ENCODE assay signal across 22 cellular contexts in genomic region chr4:30950737-30951136, GRCh38.
DNase-seq lines count a peak whose midpoint lies in the region; ATAC-seq and TF ChIP-seq lines count a peak whose summit lies in the region.
"Had no signal": no experiment of that assay in that cellular context is flagged by ENCODE, and none has a peak within 500 bp of the region (broad histone marks: within the 10 kb centered on the region; RNA-seq: fewer than 3 reads in every experiment).

No MANE protein-coding gene starts in this region.

- no peak overlapping the region for H3K27ac Mint-ChIP-seq in activated CD4-positive, alpha-beta memory T cell treated with anti-CD3 and anti-CD28 coated beads, Interleukin-2, amount 10 ng/mL, durations not matched to agents 7 days and 5 days
- no peak overlapping the region for H3K27ac Mint-ChIP-seq in glutamatergic neuron (ENCODE audit: unreplicated experiment)
- H3K27ac Mint-ChIP-seq: activated CD8-positive, alpha-beta T cell treated with anti-CD3 and anti-CD28 coated beads for 36 hours; activated naive CD4-positive, alpha-beta T cell treated with anti-CD3 and anti-CD28 coated beads, Interleukin-2, amount 50 U/mL, for 24 hours; CD4-positive, alpha-beta T cell; stimulated activated naive B cell treated with anti-CD40 and anti-IgM and Interleukin-4, amounts not matched to agents 10 μg/mL and 1 μg/mL and 100 μg/mL, for 72 hours had no signal

- H3K36me3 Mint-ChIP-seq in activated CD4-positive, alpha-beta memory T cell treated with anti-CD3 and anti-CD28 coated beads, Interleukin-2, amount 10 ng/mL, durations not matched to agents 7 days and 5 days (ENCODE audit: low read depth) = no peaks in the 10 kb centered on the region
- no peaks in the 10 kb centered on the region for H3K36me3 Mint-ChIP-seq in glutamatergic neuron (ENCODE audit: unreplicated experiment)
- H3K36me3 Mint-ChIP-seq: activated naive CD4-positive, alpha-beta T cell treated with anti-CD3 and anti-CD28 coated beads, Interleukin-2, amount 50 U/mL, for 24 hours; stimulated activated naive B cell treated with anti-CD40 and anti-IgM and Interleukin-4, amounts not matched to agents 10 μg/mL and 1 μg/mL and 100 μg/mL, for 72 hours had no signal

- H3K4me1 ChIP-seq in RWPE2 (ENCODE audit: insufficient read depth, poor library complexity, severe bottlenecking) = peaks cover 38% of the 10 kb centered on the region
- H3K4me1 ChIP-seq: right atrium auricular region, upper lobe of left lung had no signal

- peak overlapping the region; percentile 31 for H3K27ac ChIP-seq in RWPE2 (ENCODE audit: poor library complexity, severe bottlenecking)
- H3K27ac ChIP-seq: coronary artery, right atrium auricular region, upper lobe of left lung, VCaP had no signal

- DNase-seq in COLO668 (lab: John Stamatoyannopoulos, UW; ENCODE audit: unreplicated experiment) (peak; percentile 8), HEK293T (ENCODE audit: extremely low spot score) (peak; percentile 22), RWPE2 (ENCODE audit: low spot score) (peak; percentile 84), left colon (no peak), DMS 273 (lab: John Stamatoyannopoulos, UW; ENCODE audit: unreplicated experiment) (no peak), glutamatergic neuron (no peak)
- no peak for DNase-seq in activated CD4-positive, alpha-beta memory T cell treated with anti-CD3 and anti-CD28 coated beads, Interleukin-2, amount 10 ng/mL, durations not matched to agents 7 days and 5 days
- DNase-seq: activated CD8-positive, alpha-beta T cell treated with anti-CD3 and anti-CD28 coated beads for 36 hours; activated T-cell treated with anti-CD3 and anti-CD28 coated beads, Interleukin-2, amount 50 U/mL, for 4 hours; CD4-positive, alpha-beta T cell; Kasumi-1; NCI-H1436; nucleus accumbens; SHP77; stimulated activated CD4-positive, alpha-beta T cell treated with anti-CD3 and anti-CD28 coated beads, Interleukin-15, amount 100 ng/mL, for 24 hours; stimulated activated naive B cell treated with anti-CD40 and anti-IgM and Interleukin-4, amounts not matched to agents 10 μg/mL and 1 μg/mL and 100 μg/mL, for 72 hours; upper lobe of left lung had no signal

- CTCF ChIA-PET in HEK293T (lab: Yijun Ruan, JAX) = interaction anchor here (0.5 to 1.2 kb wide), 3 partner anchors 94 to 235 kb away, joined by 3 to 4 read pairs (median 3); no protein-coding TSS in a partner anchor
- CTCF ChIA-PET in activated CD4-positive, alpha-beta memory T cell treated with anti-CD3 and anti-CD28 coated beads, Interleukin-2, amount 10 ng/mL, durations not matched to agents 7 days and 5 days (lab: Charles Lee) = no interaction called here

- TF ChIP-seq CTCF in RWPE2 (IDR thresholded peaks at IDR 0.05; ENCODE audit: poor library complexity, severe bottlenecking) (no peak), glutamatergic neuron (IDR thresholded peaks at IDR 0.05; ENCODE audit: partially characterized antibody, unreplicated experiment) (no peak)

- H3K36me3 ChIP-seq in RWPE2 (ENCODE audit: low read depth) = no peaks in the 10 kb centered on the region
- H3K36me3 ChIP-seq: right atrium auricular region, upper lobe of left lung had no signal

- H3K27me3 Mint-ChIP-seq in activated CD4-positive, alpha-beta memory T cell treated with anti-CD3 and anti-CD28 coated beads, Interleukin-2, amount 10 ng/mL, durations not matched to agents 7 days and 5 days = no peaks in the 10 kb centered on the region
- H3K27me3 Mint-ChIP-seq in glutamatergic neuron (ENCODE audit: unreplicated experiment) = peaks cover 1% of the 10 kb centered on the region
- H3K27me3 Mint-ChIP-seq: activated CD8-positive, alpha-beta T cell treated with anti-CD3 and anti-CD28 coated beads for 36 hours; activated naive CD4-positive, alpha-beta T cell treated with anti-CD3 and anti-CD28 coated beads, Interleukin-2, amount 50 U/mL, for 24 hours; CD4-positive, alpha-beta T cell; stimulated activated naive B cell treated with anti-CD40 and anti-IgM and Interleukin-4, amounts not matched to agents 10 μg/mL and 1 μg/mL and 100 μg/mL, for 72 hours had no signal

- H3K9me3 Mint-ChIP-seq in activated CD4-positive, alpha-beta memory T cell treated with anti-CD3 and anti-CD28 coated beads, Interleukin-2, amount 10 ng/mL, durations not matched to agents 7 days and 5 days = peaks cover 6% of the 10 kb centered on the region
- H3K9me3 Mint-ChIP-seq in glutamatergic neuron (ENCODE audit: unreplicated experiment) = no peaks in the 10 kb centered on the region
- H3K9me3 Mint-ChIP-seq: activated naive CD4-positive, alpha-beta T cell treated with anti-CD3 and anti-CD28 coated beads, Interleukin-2, amount 50 U/mL, for 24 hours had no signal

- no peak overlapping the region for H3K4me3 Mint-ChIP-seq in activated CD4-positive, alpha-beta memory T cell treated with anti-CD3 and anti-CD28 coated beads, Interleukin-2, amount 10 ng/mL, durations not matched to agents 7 days and 5 days
- H3K4me3 Mint-ChIP-seq in glutamatergic neuron (ENCODE audit: unreplicated experiment) = no peak overlapping the region
- H3K4me3 Mint-ChIP-seq: activated CD8-positive, alpha-beta T cell treated with anti-CD3 and anti-CD28 coated beads for 36 hours; activated naive CD4-positive, alpha-beta T cell treated with anti-CD3 and anti-CD28 coated beads, Interleukin-2, amount 50 U/mL, for 24 hours; activated T-cell treated with anti-CD3 and anti-CD28 coated beads, Interleukin-2, amount 50 U/mL, for 4 hours; CD4-positive, alpha-beta T cell; stimulated activated naive B cell treated with anti-CD40 and anti-IgM and Interleukin-4, amounts not matched to agents 10 μg/mL and 1 μg/mL and 100 μg/mL, for 72 hours had no signal

- H3K4me3 ChIP-seq in RWPE2 (ENCODE audit: severe bottlenecking) = no peak overlapping the region
- H3K4me3 ChIP-seq: coronary artery, right atrium auricular region, upper lobe of left lung had no signal

- intact Hi-C loops in left colon (cut with DNase I, micrococcal nuclease) = no loop called here

- ATAC-seq in RWPE2 (ENCODE audit: low read depth) (peak; percentile 93), left colon (peak; percentile 91), HG02973 (IDR thresholded peaks at IDR 0.05; ENCODE audit: unreplicated experiment) (no peak)
- ATAC-seq: activated CD8-positive, alpha-beta T cell treated with anti-CD3 and anti-CD28 coated beads for 36 hours; activated T-cell treated with anti-CD3 and anti-CD28 coated beads, Interleukin-2, amount 50 U/mL, for 4 hours; stimulated activated naive B cell treated with anti-CD40 and anti-IgM and Interleukin-4, amounts not matched to agents 10 μg/mL and 1 μg/mL and 100 μg/mL, for 72 hours had no signal

- H3K4me1 Mint-ChIP-seq in activated CD4-positive, alpha-beta memory T cell treated with anti-CD3 and anti-CD28 coated beads, Interleukin-2, amount 10 ng/mL, durations not matched to agents 7 days and 5 days = no peaks in the 10 kb centered on the region
- H3K4me1 Mint-ChIP-seq in glutamatergic neuron (ENCODE audit: low read depth, unreplicated experiment) = no peaks in the 10 kb centered on the region
- H3K4me1 Mint-ChIP-seq: activated naive CD4-positive, alpha-beta T cell treated with anti-CD3 and anti-CD28 coated beads, Interleukin-2, amount 50 U/mL, for 24 hours; stimulated activated naive B cell treated with anti-CD40 and anti-IgM and Interleukin-4, amounts not matched to agents 10 μg/mL and 1 μg/mL and 100 μg/mL, for 72 hours had no signal

- POLR2A ChIA-PET in HEK293T (lab: Yijun Ruan, JAX) = interaction anchor here (0.7 to 1.2 kb wide), 2 partner anchors 227 to 233 kb away, joined by 3 to 5 read pairs; no protein-coding TSS in a partner anchor
- POLR2A ChIA-PET in activated CD4-positive, alpha-beta memory T cell treated with anti-CD3 and anti-CD28 coated beads, Interleukin-2, amount 10 ng/mL, durations not matched to agents 7 days and 5 days (lab: Charles Lee) = no interaction called here

- no peaks in the 10 kb centered on the region for H3K9me3 ChIP-seq in RWPE2 (ENCODE audit: severe bottlenecking)
- H3K9me3 ChIP-seq: right atrium auricular region, upper lobe of left lung had no signal

- H3K27me3 ChIP-seq in RWPE2 (ENCODE audit: insufficient read depth, poor library complexity, severe bottlenecking) = no peaks in the 10 kb centered on the region
- H3K27me3 ChIP-seq: right atrium auricular region, upper lobe of left lung had no signal

TF ChIP-seq in HEK293T, 16 proteins besides CTCF, POLR2A, EP300 and RAD21:
- no peak for TF ChIP-seq L3MBTL2 (conservative IDR thresholded peaks at IDR 0.05)
- TF ChIP-seq ELF4 (IDR thresholded peaks at IDR 0.05) = no peak
- no peak for TF ChIP-seq ZNF384 (IDR thresholded peaks at IDR 0.05)
- TF ChIP-seq FOXA1 (IDR thresholded peaks at IDR 0.05) = no peak
- TF ChIP-seq, protein P1, sequence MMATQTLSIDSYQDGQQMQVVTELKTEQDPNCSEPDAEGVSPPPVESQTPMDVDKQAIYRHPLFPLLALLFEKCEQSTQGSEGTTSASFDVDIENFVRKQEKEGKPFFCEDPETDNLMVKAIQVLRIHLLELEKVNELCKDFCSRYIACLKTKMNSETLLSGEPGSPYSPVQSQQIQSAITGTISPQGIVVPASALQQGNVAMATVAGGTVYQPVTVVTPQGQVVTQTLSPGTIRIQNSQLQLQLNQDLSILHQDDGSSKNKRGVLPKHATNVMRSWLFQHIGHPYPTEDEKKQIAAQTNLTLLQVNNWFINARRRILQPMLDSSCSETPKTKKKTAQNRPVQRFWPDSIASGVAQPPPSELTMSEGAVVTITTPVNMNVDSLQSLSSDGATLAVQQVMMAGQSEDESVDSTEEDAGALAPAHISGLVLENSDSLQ (IDR thresholded peaks at IDR 0.05) = peak; percentile 77
- no peak for TF ChIP-seq BHLHE40 (IDR thresholded peaks at IDR 0.05; ENCODE audit: borderline replicate concordance)
- TF ChIP-seq FOXM1 (IDR thresholded peaks at IDR 0.05; ENCODE audit: borderline replicate concordance) = no peak
- TF ChIP-seq NFRKB (IDR thresholded peaks at IDR 0.05) = no peak
- TF ChIP-seq CTBP1 (IDR thresholded peaks at IDR 0.05; ENCODE audit: borderline replicate concordance) = peak; percentile 72; the same call in 1 of the 2 replicates
- TF ChIP-seq FOXK2 (IDR thresholded peaks at IDR 0.05) = no peak
- no peak for TF ChIP-seq TARDBP (IDR thresholded peaks at IDR 0.05)
- TF ChIP-seq LEF1 (IDR thresholded peaks at IDR 0.05; ENCODE audit: borderline replicate concordance) = no peak
- no peak for TF ChIP-seq SUZ12 (IDR thresholded peaks at IDR 0.05)

Comparison
In these comparisons a context has a peak if more than half of its experiments do, and no peak if none do; other contexts are left out.
1. DNase-seq: peak in COLO668 (single experiment), HEK293T (single experiment) and RWPE2 (single experiment); none in left colon (0 of 2), DMS 273 (single experiment), activated CD4-positive, alpha-beta memory T cell treated with anti-CD3 and anti-CD28 coated beads, Interleukin-2, amount 10 ng/mL, durations not matched to agents 7 days and 5 days (single experiment) and glutamatergic neuron (single experiment).